8 cellular contexts compared by ENCODE assay signal in genomic region chr2:170818294-170819104, GRCh38. TPM values are rescaled to one million over a fixed set of nuclear protein-coding genes. Genes with fewer than 3 reads are reported as not detected.
DNase-seq lines count a peak whose midpoint lies in the region; ATAC-seq, FAIRE-seq and TF ChIP-seq lines count a peak whose summit lies in the region.

No MANE protein-coding gene starts in this region.

- POLR2A ChIA-PET in endothelial cell of umbilical vein (lab: Charles Lee): interaction anchor here (0.6 kb wide), 1 partner anchor 22 kb away, joined by 3 read pairs; no protein-coding TSS in a partner anchor

- DNase-seq in ELF-1 (ENCODE audit: low read depth, low spot score) (peak; percentile 37), RWPE2 (ENCODE audit: low spot score) (no peak), endothelial cell of umbilical vein (ENCODE audit: low read depth, low spot score) (no peak), retina (peak; percentile 69)

- no peaks in the 10 kb centered on the region for H4K20me1 ChIP-seq in endothelial cell of umbilical vein (replicated peaks; ENCODE audit: control insufficient read depth, extremely low read depth, insufficient read depth, low read length)

- H3K9me3 ChIP-seq in RWPE2 (ENCODE audit: severe bottlenecking) (no peaks in the 10 kb centered on the region), endothelial cell of umbilical vein (replicated peaks; ENCODE audit: control insufficient read depth, insufficient read depth, low read length) (no peaks in the 10 kb centered on the region)

- H3K9me1 ChIP-seq in endothelial cell of umbilical vein (replicated peaks; ENCODE audit: control insufficient read depth, extremely low read depth, insufficient read depth, low read length): no peaks in the 10 kb centered on the region

- H3K79me2 ChIP-seq in endothelial cell of umbilical vein (ENCODE audit: control insufficient read depth, insufficient read depth, low read length): no peaks in the 10 kb centered on the region

- CTCF ChIA-PET in endothelial cell of umbilical vein (lab: Charles Lee): interaction anchor here (1.0 to 3.9 kb wide), 2 partner anchors 25 to 449 kb away, joined by 3 to 29 read pairs; no protein-coding TSS in a partner anchor

- H3K36me3 ChIP-seq in RWPE2 (ENCODE audit: low read depth): no peaks in the 10 kb centered on the region
- H3K36me3 ChIP-seq in endothelial cell of umbilical vein (ENCODE audit: control insufficient read depth in 2 of 2, extremely low read depth in 1 of 2, insufficient read depth in 2 of 2, low read length in 2 of 2): no peaks in the 10 kb centered on the region

- TF ChIP-seq CTCF in RWPE2 (IDR thresholded peaks at IDR 0.05; ENCODE audit: poor library complexity, severe bottlenecking) (no peak), endothelial cell of umbilical vein (IDR thresholded peaks at IDR 0.05; ENCODE audit: extremely low read depth in 1 of 2, insufficient read depth in 1 of 2, low read depth in 1 of 2, low read length in 2 of 2) (no peak)

- H3K4me1 ChIP-seq in RWPE2 (ENCODE audit: insufficient read depth, poor library complexity, severe bottlenecking): no peaks in the 10 kb centered on the region
- peaks cover 19% of the 10 kb centered on the region for H3K4me1 ChIP-seq in endothelial cell of umbilical vein (ENCODE audit: control insufficient read depth, extremely low read depth, insufficient read depth, low read length)

- no peak overlapping the region for H3K9ac ChIP-seq in endothelial cell of umbilical vein (replicated peaks; ENCODE audit: extremely low read depth, insufficient read depth, low read length)

- H3K27ac ChIP-seq in RWPE2 (ENCODE audit: poor library complexity, severe bottlenecking) (no peak overlapping the region), endothelial cell of umbilical vein (ENCODE audit: insufficient read depth, low read depth, low read length) (no peak overlapping the region)

- H3K27me3 ChIP-seq in RWPE2 (ENCODE audit: insufficient read depth, poor library complexity, severe bottlenecking): peaks cover 16% of the 10 kb centered on the region
- peaks cover 77 to 89% of the 10 kb centered on the region in 2 experiments for H3K27me3 ChIP-seq in endothelial cell of umbilical vein (ENCODE audit: control insufficient read depth in 2 of 2, insufficient read depth in 2 of 2, low read length in 2 of 2)

- H2AFZ ChIP-seq in endothelial cell of umbilical vein (ENCODE audit: low read depth, low read length): no peak overlapping the region

- intact Hi-C loops in endothelial cell of umbilical vein (cut with micrococcal nuclease): no loop called here

- no peak for FAIRE-seq in endothelial cell of umbilical vein (lab: Jason Lieb, UNC)

- ATAC-seq in RWPE2 (ENCODE audit: low read depth): peak; percentile 23
- no peak for ATAC-seq in HG03432 (IDR thresholded peaks at IDR 0.05; ENCODE audit: unreplicated experiment)
- no peak for ATAC-seq in HG02588 (IDR thresholded peaks at IDR 0.05; ENCODE audit: unreplicated experiment)
- ATAC-seq in activated CD4-positive, CD25-positive, alpha-beta regulatory T cell treated with anti-CD3 and anti-CD28 coated beads, Interleukin-2, amount 50 U/mL, for 24 hours: no peak
- ATAC-seq in HG03095 (IDR thresholded peaks at IDR 0.05; ENCODE audit: unreplicated experiment): no peak

- peak overlapping the region; percentile 46 for H3K4me3 ChIP-seq in RWPE2 (ENCODE audit: severe bottlenecking)
- no peak overlapping the region for H3K4me3 ChIP-seq in endothelial cell of umbilical vein (replicated peaks in 1 of 3; ENCODE audit: insufficient read depth in 1 of 3, low read depth in 1 of 3, low read length in 3 of 3)

- TF ChIP-seq POLR2A in endothelial cell of umbilical vein (IDR thresholded peaks at IDR 0.05; ENCODE audit: low read depth, low read length): no peak

- dilution Hi-C loops in endothelial cell of umbilical vein (cut with MboI; ENCODE audit: extremely low pct_ligation_motif_present, low sequenced_read_pairs): no loop called here

- H3K4me2 ChIP-seq in endothelial cell of umbilical vein (ENCODE audit: insufficient read depth, low read length): no peak overlapping the region

- BruUV-seq in endothelial cell of umbilical vein (replicated peaks; lab: Mats Ljungman, UMichigan): no TSS peak

TF ChIP-seq in endothelial cell of umbilical vein, 7 proteins besides CTCF, POLR2A, EP300 and RAD21:
- TF ChIP-seq EZH2 (IDR thresholded peaks at IDR 0.05; ENCODE audit: borderline replicate concordance, low read depth, low read length, severe bottlenecking): peak; percentile 57
- no peak for TF ChIP-seq FOS (IDR thresholded peaks at IDR 0.05; ENCODE audit: borderline replicate concordance, insufficient read depth, low read length)
- TF ChIP-seq GATA2 (IDR thresholded peaks at IDR 0.05; ENCODE audit: insufficient read depth, insufficient read length, low read depth, low read length): no peak
- TF ChIP-seq MAX (IDR thresholded peaks at IDR 0.05; ENCODE audit: insufficient read depth, insufficient read length): no peak
- no peak for TF ChIP-seq MYC (IDR thresholded peaks at IDR 0.05; ENCODE audit: low read depth, low read length)
- TF ChIP-seq POLR2AphosphoS5 (IDR thresholded peaks at IDR 0.05; ENCODE audit: insufficient read depth, low read depth, low read length): no peak
- TF ChIP-seq JUN (IDR thresholded peaks at IDR 0.05; ENCODE audit: borderline replicate concordance, insufficient read depth, insufficient read length, low read depth): no peak

RNA-seq across cellular contexts. Expression of gene GAD1, which starts 1.8 kb away (rescaled TPM):
- 0.60 TPM in 1 of 2 replicates, not detected in the other for total RNA-seq in endothelial cell of umbilical vein
- 0.62 and 0.64 TPM in 2 replicates for polyA plus RNA-seq in endothelial cell of umbilical vein
- 0.26 and 0.30 TPM in 2 replicates for polyA plus RNA-seq in endothelial cell of umbilical vein (2011; cell fraction: cytosol; rRNA removed)
- 1.1 and 1.2 TPM in 2 replicates for polyA plus RNA-seq in endothelial cell of umbilical vein (2011; cell fraction: nucleus; rRNA removed)
- 0.09 and 0.19 TPM in 2 replicates for polyA plus RNA-seq in endothelial cell of umbilical vein (2012)
- 0.79 TPM in 1 of 2 replicates, not detected in the other for polyA minus RNA-seq in endothelial cell of umbilical vein
- 1.1 TPM for polyA minus RNA-seq in endothelial cell of umbilical vein (2011; cell fraction: cytosol; rRNA and poly(A)+ RNA removed)
- polyA minus RNA-seq in endothelial cell of umbilical vein (2011; cell fraction: nucleus; rRNA and poly(A)+ RNA removed): 0.19 and 0.48 TPM in 2 replicates

RNA-seq across cellular contexts. Expression of gene ERICH2, which starts 48.3 kb away (rescaled TPM):
- total RNA-seq in endothelial cell of umbilical vein: not detected in 2 replicates
- not detected in 2 replicates for polyA plus RNA-seq in endothelial cell of umbilical vein
- polyA plus RNA-seq in endothelial cell of umbilical vein (2011; cell fraction: cytosol; rRNA removed): not detected in 2 replicates
- polyA plus RNA-seq in endothelial cell of umbilical vein (2011; cell fraction: nucleus; rRNA removed): not detected in 2 replicates
- not detected in 2 replicates for polyA plus RNA-seq in endothelial cell of umbilical vein (2012)
- polyA minus RNA-seq in endothelial cell of umbilical vein: not detected in 2 replicates
- not detected for polyA minus RNA-seq in endothelial cell of umbilical vein (2011; cell fraction: cytosol; rRNA and poly(A)+ RNA removed)
- polyA minus RNA-seq in endothelial cell of umbilical vein (2011; cell fraction: nucleus; rRNA and poly(A)+ RNA removed): not detected in 2 replicates

Comparison
In these comparisons a context has a peak if more than half of its experiments do, and no peak if none do; other contexts are left out.
1. DNase-seq: peak in ELF-1 (single experiment) and retina (single experiment); none in RWPE2 (single experiment) and endothelial cell of umbilical vein (single experiment).